Comparison of ENCODE assay signal across 17 cellular contexts in the genomic region with DNA sequence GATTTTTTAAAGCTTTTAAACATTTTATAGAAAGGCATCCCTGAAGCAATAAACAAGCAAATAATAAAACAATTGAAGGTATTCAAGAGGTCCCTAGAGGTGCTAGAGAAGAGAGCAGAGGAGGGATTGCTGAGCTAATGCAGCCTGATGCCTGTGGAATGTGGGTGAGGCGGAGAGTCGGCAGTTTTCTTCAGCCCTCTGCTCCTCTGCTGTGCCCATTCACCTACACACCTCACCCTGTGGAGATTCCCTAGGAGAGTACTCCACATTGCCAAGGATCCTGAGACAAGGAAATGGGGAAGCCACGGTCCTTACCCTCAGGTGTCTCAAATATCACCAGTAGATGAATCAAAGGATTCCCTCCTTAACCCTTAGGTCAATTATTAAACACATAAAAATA.
A peak's percentile ranks its signal among the peaks of the same experiment; 100 is the strongest.
DNase-seq lines count a peak whose midpoint lies in the region; ATAC-seq, FAIRE-seq and TF ChIP-seq lines count a peak whose summit lies in the region.
"Had no signal": no experiment of that assay in that cellular context is flagged by ENCODE, and none has a peak within 500 bp of the region (broad histone marks: within the 10 kb centered on the region; RNA-seq: fewer than 3 reads in every experiment).

No MANE protein-coding gene starts in this region.

- H3K36me3 ChIP-seq in HUES64 (ENCODE audit: insufficient read depth, low read length), result no peaks in the 10 kb centered on the region
- no peaks in the 10 kb centered on the region for H3K36me3 ChIP-seq in astrocyte (ENCODE audit: insufficient read depth, low read length)
- no peaks in the 10 kb centered on the region for H3K36me3 ChIP-seq in upper lobe of right lung
- H3K36me3 ChIP-seq: BE2C had no signal

- H3K79me2 ChIP-seq in astrocyte (ENCODE audit: insufficient read depth, low read length), result no peaks in the 10 kb centered on the region

- no peaks in the 10 kb centered on the region for H4K20me1 ChIP-seq in astrocyte (ENCODE audit: insufficient read depth, low read length)

- H3K4me3 ChIP-seq in HUES64 (ENCODE audit: low read length), result no peak overlapping the region
- no peak overlapping the region for H3K4me3 ChIP-seq in astrocyte (ENCODE audit: insufficient read depth, low read depth, low read length)
- no peak overlapping the region for H3K4me3 ChIP-seq in upper lobe of right lung
- H3K4me3 ChIP-seq: K562 had no signal

- no peaks in the 10 kb centered on the region for H3K27me3 Mint-ChIP-seq in astrocyte (ENCODE audit: low read depth, unreplicated experiment)

- H3K27me3 ChIP-seq in HUES64 (ENCODE audit: insufficient read depth, low read length), result no peaks in the 10 kb centered on the region
- no peaks in the 10 kb centered on the region for H3K27me3 ChIP-seq in astrocyte (ENCODE audit: insufficient read depth, low read length)
- H3K27me3 ChIP-seq in upper lobe of right lung, result no peaks in the 10 kb centered on the region
- H3K27me3 ChIP-seq: BE2C had no signal

- peaks cover 82% of the 10 kb centered on the region for H3K4me1 ChIP-seq in HUES64 (ENCODE audit: insufficient read depth, low read length)
- no peaks in the 10 kb centered on the region for H3K4me1 ChIP-seq in astrocyte (ENCODE audit: insufficient read depth, low read length)
- H3K4me1 ChIP-seq in upper lobe of right lung, result no peaks in the 10 kb centered on the region
- H3K4me1 ChIP-seq: BE2C had no signal

- H3K9ac ChIP-seq in HUES64 (ENCODE audit: low read depth, low read length), result no peak overlapping the region
- H3K9ac ChIP-seq in astrocyte (ENCODE audit: low read length), result no peak overlapping the region

- H2AFZ ChIP-seq in astrocyte (ENCODE audit: low read depth, low read length), result peak overlapping the region; percentile 44

- H3K9me3 ChIP-seq in HUES64 (ENCODE audit: insufficient read depth, low read depth, low read length), result no peaks in the 10 kb centered on the region
- no peaks in the 10 kb centered on the region for H3K9me3 ChIP-seq in astrocyte (ENCODE audit: insufficient read depth, low read depth, low read length)
- no peaks in the 10 kb centered on the region for H3K9me3 ChIP-seq in upper lobe of right lung
- H3K9me3 ChIP-seq: BE2C had no signal

- DNase-seq in astrocyte (ENCODE audit: low read depth) (no peak), iPS-NIHi11 (ENCODE audit: low spot score) (peak; percentile 34), upper lobe of right lung (no peak), HTR-8/SVneo (ENCODE audit: insufficient read length, low spot score) (no peak)
- DNase-seq in activated CD4-positive, alpha-beta T cell treated with anti-CD3 and anti-CD28 coated beads for 1 hour, result no peak
- DNase-seq: BE2C; CD4-positive, alpha-beta memory T cell; DND-41; NCI-H1092 treated with DMSO at 0.1 percent for 48 hours; NCI-H1694; NCI-H2171 treated with DMSO at 0.1 percent for 48 hours; NCI-H510A treated with DMSO at 0.1 percent for 48 hours had no signal

- no peaks in the 10 kb centered on the region for H3K36me3 Mint-ChIP-seq in astrocyte (ENCODE audit: low read depth, unreplicated experiment)
- H3K36me3 Mint-ChIP-seq: CD4-positive, alpha-beta memory T cell had no signal

- ATAC-seq in upper lobe of right lung, result peak; percentile 91
- ATAC-seq in HG02870 (IDR thresholded peaks at IDR 0.05; ENCODE audit: unreplicated experiment), result no peak
- no peak for ATAC-seq in HG03196 (IDR thresholded peaks at IDR 0.05; ENCODE audit: unreplicated experiment)
- ATAC-seq: K562 had no signal

- no peak overlapping the region for H3K27ac Mint-ChIP-seq in astrocyte (ENCODE audit: unreplicated experiment)
- H3K27ac Mint-ChIP-seq: CD4-positive, alpha-beta memory T cell had no signal

- intact Hi-C loops in upper lobe of right lung (cut with DNase I), result no loop called here

- WGBS in HUES64, result 48% methylated on average over 2 of the region's 3 CpGs

- no peak overlapping the region for H3K4me3 Mint-ChIP-seq in astrocyte (ENCODE audit: unreplicated experiment)
- H3K4me3 Mint-ChIP-seq: CD4-positive, alpha-beta memory T cell had no signal

- no peak overlapping the region for H3K4me2 ChIP-seq in astrocyte (ENCODE audit: low read length)

- no peak for TF ChIP-seq CTCF in astrocyte (IDR thresholded peaks at IDR 0.05; ENCODE audit: insufficient read depth, low read depth, low read length)
- TF ChIP-seq CTCF in upper lobe of right lung (IDR thresholded peaks at IDR 0.05), result no peak

- peaks cover 5% of the 10 kb centered on the region for H3K4me1 Mint-ChIP-seq in astrocyte (ENCODE audit: low read depth, unreplicated experiment)
- H3K4me1 Mint-ChIP-seq: CD4-positive, alpha-beta memory T cell had no signal

- no peaks in the 10 kb centered on the region for H3K9me3 Mint-ChIP-seq in astrocyte (ENCODE audit: unreplicated experiment)

- peak overlapping the region; percentile 67 for H3K27ac ChIP-seq in HUES64 (ENCODE audit: low read depth, low read length)
- H3K27ac ChIP-seq in astrocyte (ENCODE audit: low read depth, low read length), result no peak overlapping the region
- H3K27ac ChIP-seq in upper lobe of right lung, result no peak overlapping the region

- no peak for FAIRE-seq in astrocyte (lab: Jason Lieb, UNC)
- no peak for FAIRE-seq in HTR-8/SVneo (lab: Jason Lieb, UNC)
- FAIRE-seq: D721Med, K562 had no signal
